Comparison of ENCODE assay signal across 1 cellular context in the genomic region with DNA sequence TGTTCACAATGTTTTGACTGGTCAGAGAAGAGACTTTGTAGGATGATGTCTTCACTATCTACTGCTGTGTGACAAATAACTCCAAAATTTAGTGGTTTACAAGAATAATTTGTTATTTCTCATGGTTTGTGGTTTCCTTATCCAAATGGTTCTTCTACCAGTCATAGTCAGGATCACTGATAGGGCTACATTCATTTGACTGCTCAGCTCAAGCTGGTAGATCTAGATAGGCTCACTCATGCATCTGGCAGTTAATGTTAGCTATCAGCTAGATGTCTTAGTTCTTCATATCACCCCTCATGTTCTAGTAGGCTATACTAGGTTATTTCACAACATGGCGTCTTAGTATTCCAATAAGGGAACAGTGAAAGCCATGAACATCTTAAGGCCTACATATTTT.
TF ChIP-seq lines count a peak whose summit lies in the region.

No MANE protein-coding gene starts in this region.

TF ChIP-seq in K562, 482 proteins besides CTCF, POLR2A, EP300 and RAD21 (continued from another document and continues in another):
- TF ChIP-seq, protein P1, sequence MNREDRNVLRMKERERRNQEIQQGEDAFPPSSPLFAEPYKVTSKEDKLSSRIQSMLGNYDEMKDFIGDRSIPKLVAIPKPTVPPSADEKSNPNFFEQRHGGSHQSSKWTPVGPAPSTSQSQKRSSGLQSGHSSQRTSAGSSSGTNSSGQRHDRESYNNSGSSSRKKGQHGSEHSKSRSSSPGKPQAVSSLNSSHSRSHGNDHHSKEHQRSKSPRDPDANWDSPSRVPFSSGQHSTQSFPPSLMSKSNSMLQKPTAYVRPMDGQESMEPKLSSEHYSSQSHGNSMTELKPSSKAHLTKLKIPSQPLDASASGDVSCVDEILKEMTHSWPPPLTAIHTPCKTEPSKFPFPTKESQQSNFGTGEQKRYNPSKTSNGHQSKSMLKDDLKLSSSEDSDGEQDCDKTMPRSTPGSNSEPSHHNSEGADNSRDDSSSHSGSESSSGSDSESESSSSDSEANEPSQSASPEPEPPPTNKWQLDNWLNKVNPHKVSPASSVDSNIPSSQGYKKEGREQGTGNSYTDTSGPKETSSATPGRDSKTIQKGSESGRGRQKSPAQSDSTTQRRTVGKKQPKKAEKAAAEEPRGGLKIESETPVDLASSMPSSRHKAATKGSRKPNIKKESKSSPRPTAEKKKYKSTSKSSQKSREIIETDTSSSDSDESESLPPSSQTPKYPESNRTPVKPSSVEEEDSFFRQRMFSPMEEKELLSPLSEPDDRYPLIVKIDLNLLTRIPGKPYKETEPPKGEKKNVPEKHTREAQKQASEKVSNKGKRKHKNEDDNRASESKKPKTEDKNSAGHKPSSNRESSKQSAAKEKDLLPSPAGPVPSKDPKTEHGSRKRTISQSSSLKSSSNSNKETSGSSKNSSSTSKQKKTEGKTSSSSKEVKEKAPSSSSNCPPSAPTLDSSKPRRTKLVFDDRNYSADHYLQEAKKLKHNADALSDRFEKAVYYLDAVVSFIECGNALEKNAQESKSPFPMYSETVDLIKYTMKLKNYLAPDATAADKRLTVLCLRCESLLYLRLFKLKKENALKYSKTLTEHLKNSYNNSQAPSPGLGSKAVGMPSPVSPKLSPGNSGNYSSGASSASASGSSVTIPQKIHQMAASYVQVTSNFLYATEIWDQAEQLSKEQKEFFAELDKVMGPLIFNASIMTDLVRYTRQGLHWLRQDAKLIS (CRISPR knock-in tag; IDR thresholded peaks at IDR 0.05) = no peak
- TF ChIP-seq SNIP1 (IDR thresholded peaks at IDR 0.05; ENCODE audit: low read depth) (no peak), ZEB2 (IDR thresholded peaks at IDR 0.05) (no peak), NUFIP1 (IDR thresholded peaks at IDR 0.05; ENCODE audit: partially characterized antibody) (no peak), SMARCB1 (IDR thresholded peaks at IDR 0.05; ENCODE audit: insufficient read length, low read depth) (no peak), ZBED1 (IDR thresholded peaks at IDR 0.05) (no peak), TFAM (CRISPR knock-in tag; conservative IDR thresholded peaks at IDR 0.05) (no peak), SP1 (CRISPR knock-in tag; IDR thresholded peaks at IDR 0.05) (no peak), ZNF75A (CRISPR knock-in tag; IDR thresholded peaks at IDR 0.05) (no peak), TEAD1 (CRISPR knock-in tag; IDR thresholded peaks at IDR 0.05) (peak in 1 of 2 experiments; percentile 72; a peak in 1 of 4 replicates), FOXM1 (IDR thresholded peaks at IDR 0.05; ENCODE audit: low read depth) (peak; percentile 59), FOXM1 (CRISPR knock-in tag; IDR thresholded peaks at IDR 0.05; ENCODE audit: low read depth) (no peak), SMARCC2 (IDR thresholded peaks at IDR 0.05; ENCODE audit: low read depth) (no peak), PHTF2 (CRISPR knock-in tag; IDR thresholded peaks at IDR 0.05) (no peak), TARDBP (IDR thresholded peaks at IDR 0.05) (no peak), DDX20 (tag; IDR thresholded peaks at IDR 0.05; ENCODE audit: low read depth) (no peak), FOXJ2 (tag; IDR thresholded peaks at IDR 0.05) (no peak), CXXC5 (CRISPR knock-in tag; IDR thresholded peaks at IDR 0.05) (no peak), TAF15 (IDR thresholded peaks at IDR 0.05; ENCODE audit: low read depth, low read length) (no peak), ZFPM2 (CRISPR knock-in tag; IDR thresholded peaks at IDR 0.05) (no peak), NFIC (IDR thresholded peaks at IDR 0.05) (peak; percentile 48), ZNF133 (CRISPR knock-in tag; IDR thresholded peaks at IDR 0.05) (no peak), ZSCAN32 (CRISPR knock-in tag; IDR thresholded peaks at IDR 0.05) (no peak), NFYB (IDR thresholded peaks at IDR 0.05; ENCODE audit: extremely low read depth, insufficient read length) (no peak), ELF1 (tag; IDR thresholded peaks at IDR 0.05) (no peak), SRF (CRISPR knock-in tag; IDR thresholded peaks at IDR 0.05) (no peak), MEIS2 (IDR thresholded peaks at IDR 0.05; ENCODE audit: partially characterized antibody) (peak; percentile 35), MTA2 (IDR thresholded peaks at IDR 0.05; ENCODE audit: low read depth) (peak; percentile 56; the same call in 1 of the 2 replicates), BRCA1 (IDR thresholded peaks at IDR 0.05) (no peak), BRCA1 (CRISPR knock-in tag; IDR thresholded peaks at IDR 0.05) (no peak)
- TF ChIP-seq, protein P2, sequence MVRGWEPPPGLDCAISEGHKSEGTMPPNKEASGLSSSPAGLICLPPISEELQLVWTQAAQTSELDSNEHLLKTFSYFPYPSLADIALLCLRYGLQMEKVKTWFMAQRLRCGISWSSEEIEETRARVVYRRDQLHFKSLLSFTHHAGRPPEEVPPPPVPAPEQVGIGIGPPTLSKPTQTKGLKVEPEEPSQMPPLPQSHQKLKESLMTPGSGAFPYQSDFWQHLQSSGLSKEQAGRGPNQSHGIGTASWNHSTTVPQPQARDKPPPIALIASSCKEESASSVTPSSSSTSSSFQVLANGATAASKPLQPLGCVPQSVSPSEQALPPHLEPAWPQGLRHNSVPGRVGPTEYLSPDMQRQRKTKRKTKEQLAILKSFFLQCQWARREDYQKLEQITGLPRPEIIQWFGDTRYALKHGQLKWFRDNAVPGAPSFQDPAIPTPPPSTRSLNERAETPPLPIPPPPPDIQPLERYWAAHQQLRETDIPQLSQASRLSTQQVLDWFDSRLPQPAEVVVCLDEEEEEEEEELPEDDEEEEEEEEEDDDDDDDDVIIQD (CRISPR knock-in tag; IDR thresholded peaks at IDR 0.05) = no peak
- TF ChIP-seq, protein P3, sequence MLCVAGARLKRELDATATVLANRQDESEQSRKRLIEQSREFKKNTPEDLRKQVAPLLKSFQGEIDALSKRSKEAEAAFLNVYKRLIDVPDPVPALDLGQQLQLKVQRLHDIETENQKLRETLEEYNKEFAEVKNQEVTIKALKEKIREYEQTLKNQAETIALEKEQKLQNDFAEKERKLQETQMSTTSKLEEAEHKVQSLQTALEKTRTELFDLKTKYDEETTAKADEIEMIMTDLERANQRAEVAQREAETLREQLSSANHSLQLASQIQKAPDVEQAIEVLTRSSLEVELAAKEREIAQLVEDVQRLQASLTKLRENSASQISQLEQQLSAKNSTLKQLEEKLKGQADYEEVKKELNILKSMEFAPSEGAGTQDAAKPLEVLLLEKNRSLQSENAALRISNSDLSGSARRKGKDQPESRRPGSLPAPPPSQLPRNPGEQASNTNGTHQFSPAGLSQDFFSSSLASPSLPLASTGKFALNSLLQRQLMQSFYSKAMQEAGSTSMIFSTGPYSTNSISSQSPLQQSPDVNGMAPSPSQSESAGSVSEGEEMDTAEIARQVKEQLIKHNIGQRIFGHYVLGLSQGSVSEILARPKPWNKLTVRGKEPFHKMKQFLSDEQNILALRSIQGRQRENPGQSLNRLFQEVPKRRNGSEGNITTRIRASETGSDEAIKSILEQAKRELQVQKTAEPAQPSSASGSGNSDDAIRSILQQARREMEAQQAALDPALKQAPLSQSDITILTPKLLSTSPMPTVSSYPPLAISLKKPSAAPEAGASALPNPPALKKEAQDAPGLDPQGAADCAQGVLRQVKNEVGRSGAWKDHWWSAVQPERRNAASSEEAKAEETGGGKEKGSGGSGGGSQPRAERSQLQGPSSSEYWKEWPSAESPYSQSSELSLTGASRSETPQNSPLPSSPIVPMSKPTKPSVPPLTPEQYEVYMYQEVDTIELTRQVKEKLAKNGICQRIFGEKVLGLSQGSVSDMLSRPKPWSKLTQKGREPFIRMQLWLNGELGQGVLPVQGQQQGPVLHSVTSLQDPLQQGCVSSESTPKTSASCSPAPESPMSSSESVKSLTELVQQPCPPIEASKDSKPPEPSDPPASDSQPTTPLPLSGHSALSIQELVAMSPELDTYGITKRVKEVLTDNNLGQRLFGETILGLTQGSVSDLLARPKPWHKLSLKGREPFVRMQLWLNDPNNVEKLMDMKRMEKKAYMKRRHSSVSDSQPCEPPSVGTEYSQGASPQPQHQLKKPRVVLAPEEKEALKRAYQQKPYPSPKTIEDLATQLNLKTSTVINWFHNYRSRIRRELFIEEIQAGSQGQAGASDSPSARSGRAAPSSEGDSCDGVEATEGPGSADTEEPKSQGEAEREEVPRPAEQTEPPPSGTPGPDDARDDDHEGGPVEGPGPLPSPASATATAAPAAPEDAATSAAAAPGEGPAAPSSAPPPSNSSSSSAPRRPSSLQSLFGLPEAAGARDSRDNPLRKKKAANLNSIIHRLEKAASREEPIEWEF (CRISPR knock-in tag; IDR thresholded peaks at IDR 0.05) = no peak
- TF ChIP-seq, protein P4, sequence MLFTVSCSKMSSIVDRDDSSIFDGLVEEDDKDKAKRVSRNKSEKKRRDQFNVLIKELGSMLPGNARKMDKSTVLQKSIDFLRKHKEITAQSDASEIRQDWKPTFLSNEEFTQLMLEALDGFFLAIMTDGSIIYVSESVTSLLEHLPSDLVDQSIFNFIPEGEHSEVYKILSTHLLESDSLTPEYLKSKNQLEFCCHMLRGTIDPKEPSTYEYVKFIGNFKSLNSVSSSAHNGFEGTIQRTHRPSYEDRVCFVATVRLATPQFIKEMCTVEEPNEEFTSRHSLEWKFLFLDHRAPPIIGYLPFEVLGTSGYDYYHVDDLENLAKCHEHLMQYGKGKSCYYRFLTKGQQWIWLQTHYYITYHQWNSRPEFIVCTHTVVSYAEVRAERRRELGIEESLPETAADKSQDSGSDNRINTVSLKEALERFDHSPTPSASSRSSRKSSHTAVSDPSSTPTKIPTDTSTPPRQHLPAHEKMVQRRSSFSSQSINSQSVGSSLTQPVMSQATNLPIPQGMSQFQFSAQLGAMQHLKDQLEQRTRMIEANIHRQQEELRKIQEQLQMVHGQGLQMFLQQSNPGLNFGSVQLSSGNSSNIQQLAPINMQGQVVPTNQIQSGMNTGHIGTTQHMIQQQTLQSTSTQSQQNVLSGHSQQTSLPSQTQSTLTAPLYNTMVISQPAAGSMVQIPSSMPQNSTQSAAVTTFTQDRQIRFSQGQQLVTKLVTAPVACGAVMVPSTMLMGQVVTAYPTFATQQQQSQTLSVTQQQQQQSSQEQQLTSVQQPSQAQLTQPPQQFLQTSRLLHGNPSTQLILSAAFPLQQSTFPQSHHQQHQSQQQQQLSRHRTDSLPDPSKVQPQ (CRISPR knock-in tag; IDR thresholded peaks at IDR 0.05; ENCODE audit: borderline replicate concordance) = no peak
- TF ChIP-seq, protein P5, sequence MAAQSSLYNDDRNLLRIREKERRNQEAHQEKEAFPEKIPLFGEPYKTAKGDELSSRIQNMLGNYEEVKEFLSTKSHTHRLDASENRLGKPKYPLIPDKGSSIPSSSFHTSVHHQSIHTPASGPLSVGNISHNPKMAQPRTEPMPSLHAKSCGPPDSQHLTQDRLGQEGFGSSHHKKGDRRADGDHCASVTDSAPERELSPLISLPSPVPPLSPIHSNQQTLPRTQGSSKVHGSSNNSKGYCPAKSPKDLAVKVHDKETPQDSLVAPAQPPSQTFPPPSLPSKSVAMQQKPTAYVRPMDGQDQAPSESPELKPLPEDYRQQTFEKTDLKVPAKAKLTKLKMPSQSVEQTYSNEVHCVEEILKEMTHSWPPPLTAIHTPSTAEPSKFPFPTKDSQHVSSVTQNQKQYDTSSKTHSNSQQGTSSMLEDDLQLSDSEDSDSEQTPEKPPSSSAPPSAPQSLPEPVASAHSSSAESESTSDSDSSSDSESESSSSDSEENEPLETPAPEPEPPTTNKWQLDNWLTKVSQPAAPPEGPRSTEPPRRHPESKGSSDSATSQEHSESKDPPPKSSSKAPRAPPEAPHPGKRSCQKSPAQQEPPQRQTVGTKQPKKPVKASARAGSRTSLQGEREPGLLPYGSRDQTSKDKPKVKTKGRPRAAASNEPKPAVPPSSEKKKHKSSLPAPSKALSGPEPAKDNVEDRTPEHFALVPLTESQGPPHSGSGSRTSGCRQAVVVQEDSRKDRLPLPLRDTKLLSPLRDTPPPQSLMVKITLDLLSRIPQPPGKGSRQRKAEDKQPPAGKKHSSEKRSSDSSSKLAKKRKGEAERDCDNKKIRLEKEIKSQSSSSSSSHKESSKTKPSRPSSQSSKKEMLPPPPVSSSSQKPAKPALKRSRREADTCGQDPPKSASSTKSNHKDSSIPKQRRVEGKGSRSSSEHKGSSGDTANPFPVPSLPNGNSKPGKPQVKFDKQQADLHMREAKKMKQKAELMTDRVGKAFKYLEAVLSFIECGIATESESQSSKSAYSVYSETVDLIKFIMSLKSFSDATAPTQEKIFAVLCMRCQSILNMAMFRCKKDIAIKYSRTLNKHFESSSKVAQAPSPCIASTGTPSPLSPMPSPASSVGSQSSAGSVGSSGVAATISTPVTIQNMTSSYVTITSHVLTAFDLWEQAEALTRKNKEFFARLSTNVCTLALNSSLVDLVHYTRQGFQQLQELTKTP (IDR thresholded peaks at IDR 0.05; ENCODE audit: low read depth in 1 of 2, partially characterized antibody in 2 of 2) = no peak
- TF ChIP-seq, protein P6, sequence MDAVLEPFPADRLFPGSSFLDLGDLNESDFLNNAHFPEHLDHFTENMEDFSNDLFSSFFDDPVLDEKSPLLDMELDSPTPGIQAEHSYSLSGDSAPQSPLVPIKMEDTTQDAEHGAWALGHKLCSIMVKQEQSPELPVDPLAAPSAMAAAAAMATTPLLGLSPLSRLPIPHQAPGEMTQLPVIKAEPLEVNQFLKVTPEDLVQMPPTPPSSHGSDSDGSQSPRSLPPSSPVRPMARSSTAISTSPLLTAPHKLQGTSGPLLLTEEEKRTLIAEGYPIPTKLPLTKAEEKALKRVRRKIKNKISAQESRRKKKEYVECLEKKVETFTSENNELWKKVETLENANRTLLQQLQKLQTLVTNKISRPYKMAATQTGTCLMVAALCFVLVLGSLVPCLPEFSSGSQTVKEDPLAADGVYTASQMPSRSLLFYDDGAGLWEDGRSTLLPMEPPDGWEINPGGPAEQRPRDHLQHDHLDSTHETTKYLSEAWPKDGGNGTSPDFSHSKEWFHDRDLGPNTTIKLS (IDR thresholded peaks at IDR 0.05; ENCODE audit: borderline replicate concordance, low read depth) = no peak
- TF ChIP-seq, protein P7, sequence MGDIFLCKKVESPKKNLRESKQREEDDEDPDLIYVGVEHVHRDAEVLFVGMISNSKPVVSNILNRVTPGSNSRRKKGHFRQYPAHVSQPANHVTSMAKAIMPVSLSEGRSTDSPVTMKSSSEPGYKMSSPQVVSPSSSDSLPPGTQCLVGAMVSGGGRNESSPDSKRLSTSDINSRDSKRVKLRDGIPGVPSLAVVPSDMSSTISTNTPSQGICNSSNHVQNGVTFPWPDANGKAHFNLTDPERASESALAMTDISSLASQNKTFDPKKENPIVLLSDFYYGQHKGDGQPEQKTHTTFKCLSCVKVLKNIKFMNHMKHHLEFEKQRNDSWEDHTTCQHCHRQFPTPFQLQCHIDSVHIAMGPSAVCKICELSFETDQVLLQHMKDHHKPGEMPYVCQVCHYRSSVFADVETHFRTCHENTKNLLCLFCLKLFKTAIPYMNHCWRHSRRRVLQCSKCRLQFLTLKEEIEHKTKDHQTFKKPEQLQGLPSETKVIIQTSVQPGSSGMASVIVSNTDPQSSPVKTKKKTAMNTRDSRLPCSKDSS (IDR thresholded peaks at IDR 0.05; ENCODE audit: low read depth, partially characterized antibody) = no peak
- TF ChIP-seq, protein P8, sequence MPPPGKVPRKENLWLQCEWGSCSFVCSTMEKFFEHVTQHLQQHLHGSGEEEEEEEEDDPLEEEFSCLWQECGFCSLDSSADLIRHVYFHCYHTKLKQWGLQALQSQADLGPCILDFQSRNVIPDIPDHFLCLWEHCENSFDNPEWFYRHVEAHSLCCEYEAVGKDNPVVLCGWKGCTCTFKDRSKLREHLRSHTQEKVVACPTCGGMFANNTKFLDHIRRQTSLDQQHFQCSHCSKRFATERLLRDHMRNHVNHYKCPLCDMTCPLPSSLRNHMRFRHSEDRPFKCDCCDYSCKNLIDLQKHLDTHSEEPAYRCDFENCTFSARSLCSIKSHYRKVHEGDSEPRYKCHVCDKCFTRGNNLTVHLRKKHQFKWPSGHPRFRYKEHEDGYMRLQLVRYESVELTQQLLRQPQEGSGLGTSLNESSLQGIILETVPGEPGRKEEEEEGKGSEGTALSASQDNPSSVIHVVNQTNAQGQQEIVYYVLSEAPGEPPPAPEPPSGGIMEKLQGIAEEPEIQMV (tag; conservative IDR thresholded peaks at IDR 0.05; ENCODE audit: low read depth) = no peak
